ENCODE assay signal across 3 cellular contexts in the genomic region with DNA sequence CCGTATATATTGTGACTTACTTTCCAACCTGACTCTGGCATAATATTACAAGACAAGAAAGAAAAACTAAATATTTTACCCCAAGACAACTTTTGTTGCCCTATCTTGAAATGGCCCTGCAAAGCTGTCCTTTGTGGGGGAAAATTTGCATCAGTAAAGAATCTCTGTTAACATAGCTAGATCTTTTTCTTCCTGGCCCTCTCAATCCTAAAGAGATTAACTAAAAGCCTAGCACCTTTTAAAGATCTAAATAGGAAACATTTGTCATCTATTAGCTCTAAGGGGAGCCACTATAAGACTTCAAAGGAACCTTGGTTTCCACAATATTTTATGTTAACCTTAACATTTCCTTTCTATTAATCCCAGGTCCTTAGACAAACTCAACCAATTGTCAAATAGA.
"Had no signal": no experiment of that assay in that cellular context is flagged by ENCODE, and none has a peak within 500 bp of the region (broad histone marks: within the 10 kb centered on the region; RNA-seq: fewer than 3 reads in every experiment).

No MANE protein-coding gene starts in this region.

- DNase-seq: GDM1, GF-D8 had no signal

- ATAC-seq: GM12878 had no signal

- H3K4me3 ChIP-seq: GM12878 had no signal
